Comparison of ENCODE assay signal across 23 cellular contexts in genomic region chr20:56683077-56683865, GRCh38. TPM values are rescaled to one million over a fixed set of nuclear protein-coding genes. Genes with fewer than 3 reads are reported as not detected.
"Had no signal": no experiment of that assay in that cellular context is flagged by ENCODE, and none has a peak within 500 bp of the region (broad histone marks: within the 10 kb centered on the region; RNA-seq: fewer than 3 reads in every experiment).

No MANE protein-coding gene starts in this region.

- DNase-seq: activated CD4-positive, alpha-beta T cell treated with anti-CD3 and anti-CD28 coated beads for 4 hours; activated CD4-positive, alpha-beta T cell treated with anti-CD3 and anti-CD28 coated beads, Interleukin-2, amount 50 U/mL, for 4 hours; activated naive CD4-positive, alpha-beta T cell treated with Interleukin-2 at 50 U/mL for 16 hours; activated T-cell treated with anti-CD3 and anti-CD28 coated beads for 4 hours; activated T-cell treated with anti-CD3 and anti-CD28 coated beads, Interleukin-2, amount 50 U/mL, for 72 hours; anterior cingulate cortex; cerebellar nuclear complex; colonic mucosa; effector CD8-positive, alpha-beta T cell; left lung; lower lobe of right lung; ovary; stimulated activated CD4-positive, alpha-beta T cell treated with anti-CD3 and anti-CD28 coated beads, Interleukin-1b, Interleukin-23, amount 100 ng/mL, for 48 hours; stimulated activated CD4-positive, alpha-beta T cell treated with anti-CD3 and anti-CD28 coated beads, Interleukin-4, amount 100 ng/mL, for 4 hours; stimulated activated CD8-positive, alpha-beta memory T cell treated with anti-CD3 and anti-CD28 coated beads, Interleukin-4, amount 100 ng/mL, for 48 hours; stimulated activated naive CD8-positive, alpha-beta T cell treated with anti-CD3 and anti-CD28 coated beads, Interleukin-15, amount 100 ng/mL, for 72 hours; substantia nigra; upper lobe of right lung had no signal

- H3K36me3 ChIP-seq: cardiac muscle cell, colonic mucosa, left lung, lower lobe of right lung, ovary, upper lobe of right lung had no signal

- H3K4me1 ChIP-seq: colonic mucosa, left lung, lower lobe of right lung, upper lobe of right lung had no signal

- H3K4me3 ChIP-seq: cardiac muscle cell, colonic mucosa, left lung, lower lobe of right lung, ovary, skin epidermis, upper lobe of right lung had no signal

- H3K27me3 ChIP-seq: cardiac muscle cell, colonic mucosa, ovary, upper lobe of right lung had no signal

- H3K27ac ChIP-seq: cardiac muscle cell, colonic mucosa, left lung, lower lobe of right lung, ovary, upper lobe of right lung, VCaP had no signal

- H3K9me3 ChIP-seq: colonic mucosa, left lung, lower lobe of right lung, ovary, upper lobe of right lung had no signal

RNA-seq across cellular contexts. Expression of gene TFAP2C, which starts 54.2 kb away (rescaled TPM):
- total RNA-seq: dermis microvascular lymphatic vessel endothelial cell, renal cortical epithelial cell had no signal
- polyA plus RNA-seq: cardiac muscle cell had no signal
